In genomic region chr2:233384811-233385488, GRCh38 we compare ENCODE assay signal across 9 cellular contexts. TPM values are rescaled to one million over a fixed set of nuclear protein-coding genes. Genes with fewer than 3 reads are reported as not detected.
A peak's percentile ranks its signal among the peaks of the same experiment; 100 is the strongest.
DNase-seq lines count a peak whose midpoint lies in the region; ATAC-seq and TF ChIP-seq lines count a peak whose summit lies in the region.
"Had no signal": no experiment of that assay in that cellular context is flagged by ENCODE, and none has a peak within 500 bp of the region (broad histone marks: within the 10 kb centered on the region; RNA-seq: fewer than 3 reads in every experiment).

No MANE protein-coding gene starts in this region.

- no peaks in the 10 kb centered on the region for H3K36me3 ChIP-seq in ovary

- peak overlapping the region; percentile 59 to 91 for H3K27ac ChIP-seq in ovary

- DNase-seq in activated naive CD4-positive, alpha-beta T cell treated with anti-CD3 and anti-CD28 coated beads, Interleukin-2, amount 50 U/mL, for 72 hours (ENCODE audit: low spot score in 2 of 2): no peak
- DNase-seq in ovary (peak in 4 of 5 donors; percentile 18 to 42 (median 40)), DMS153 (lab: John Stamatoyannopoulos, UW) (no peak), foreskin fibroblast (no peak), 8988T (no peak), COR-L47 (lab: John Stamatoyannopoulos, UW) (no peak)
- DNase-seq: NCI-H2171 treated with DMSO at 0.1 percent for 48 hours had no signal

- no peak for TF ChIP-seq POLR2A in ovary (IDR thresholded peaks at IDR 0.05)

- no peak for TF ChIP-seq EP300 in ovary (IDR thresholded peaks at IDR 0.05)

- ATAC-seq in GM18870 (IDR thresholded peaks at IDR 0.05; ENCODE audit: unreplicated experiment) (peak; percentile 9), HG02938 (IDR thresholded peaks at IDR 0.05; ENCODE audit: unreplicated experiment) (peak; percentile 15)
- ATAC-seq in activated naive CD4-positive, alpha-beta T cell treated with anti-CD3 and anti-CD28 coated beads, Interleukin-2, amount 50 U/mL, for 72 hours: peak; percentile 27 to 40

- H3K36me3 Mint-ChIP-seq in activated naive CD4-positive, alpha-beta T cell treated with anti-CD3 and anti-CD28 coated beads, Interleukin-2, amount 50 U/mL, for 72 hours: peaks cover 0 to 19% of the 10 kb centered on the region in 2 donors

- intact Hi-C loops in ovary (cut with DNase I): loop anchor here in 2 of 4 donors (2.0 to 10.0 kb wide), 2 partner anchors 30 to 60 kb away; partner anchors contain the start of gene DGKD (in 1 of the 2)

- no peak for TF ChIP-seq CTCF in ovary (IDR thresholded peaks at IDR 0.05)
- no peak for TF ChIP-seq CTCF in foreskin fibroblast (IDR thresholded peaks at IDR 0.05; ENCODE audit: low read depth, low read length)

- H3K9me3 Mint-ChIP-seq in activated naive CD4-positive, alpha-beta T cell treated with anti-CD3 and anti-CD28 coated beads, Interleukin-2, amount 50 U/mL, for 72 hours: no peaks in the 10 kb centered on the region

- peak overlapping the region; percentile 67 to 76 for H3K27ac Mint-ChIP-seq in activated naive CD4-positive, alpha-beta T cell treated with anti-CD3 and anti-CD28 coated beads, Interleukin-2, amount 50 U/mL, for 72 hours

- 63 to 76% (median 65%) methylated on average over 12 of the region's 12 CpGs for WGBS in ovary, 3 donors

- peaks cover 28% of the 10 kb centered on the region for H3K4me1 ChIP-seq in ovary (ENCODE audit: insufficient read depth)

- no peaks in the 10 kb centered on the region for H3K9me3 ChIP-seq in ovary

- H3K4me3 ChIP-seq in ovary (no peak overlapping the region), foreskin fibroblast (ENCODE audit: low read depth in 1 of 2, low read length in 2 of 2) (no peak overlapping the region)

- no peaks in the 10 kb centered on the region for H3K27me3 ChIP-seq in ovary

RNA-seq across cellular contexts. Expression of gene DGKD, which starts 30.7 kb away (rescaled TPM):
- 10 to 100 TPM; 63.2 to 94.8 TPM for total RNA-seq in activated naive CD4-positive, alpha-beta T cell treated with anti-CD3 and anti-CD28 coated beads, Interleukin-2, amount 50 U/mL, for 72 hours
- 10 to 100 TPM in 6 of 7 donors, 1 to 10 TPM in 1; 9.4 to 81.8 (median 39.5) TPM for total RNA-seq in ovary
- 10 to 100 TPM; 19.0 to 19.1 TPM for polyA plus RNA-seq in ovary

Comparison
In these comparisons a context has a peak if more than half of its experiments do, and no peak if none do; other contexts are left out.
1. DNase-seq: peak in ovary (4 of 5); none in activated naive CD4-positive, alpha-beta T cell treated with anti-CD3 and anti-CD28 coated beads, Interleukin-2, amount 50 U/mL, for 72 hours (0 of 2), DMS153 (single experiment), foreskin fibroblast (0 of 2), 8988T (single experiment) and COR-L47 (single experiment).
2. Peak in every context shown above with its lines, with median percentiles within 50 percentile points of each other: ATAC-seq.